ENCODE assay signal across 1 cellular context in the genomic region with DNA sequence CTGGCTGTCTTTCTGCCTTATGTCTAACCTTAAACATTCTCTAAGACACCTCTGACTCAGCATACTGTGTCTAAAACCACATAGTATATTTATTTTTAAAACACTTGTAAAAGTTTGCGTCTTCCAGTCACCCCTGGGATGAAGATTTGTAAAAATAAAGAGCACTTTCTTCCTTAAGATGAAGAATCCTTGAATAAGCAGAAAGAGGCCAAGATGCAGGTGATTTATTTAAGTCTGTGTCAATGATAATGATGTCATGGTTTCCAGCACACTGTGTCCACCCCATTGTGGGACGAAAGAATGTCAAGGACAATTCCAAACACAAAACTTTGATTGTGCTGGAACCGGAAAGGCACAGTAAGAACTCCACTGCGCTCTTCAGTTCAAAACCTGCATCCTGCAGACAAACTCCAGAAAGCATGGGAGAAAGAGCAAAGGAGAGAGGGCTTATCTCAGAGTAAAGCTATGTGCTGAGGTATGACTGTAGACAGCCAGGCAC.
A peak's percentile ranks its signal among the peaks of the same experiment; 100 is the strongest.
TF ChIP-seq lines count a peak whose summit lies in the region.

No MANE protein-coding gene starts in this region.

TF ChIP-seq in HepG2, 621 proteins besides CTCF, POLR2A, EP300 and RAD21 (continued from another document):
- TF ChIP-seq FOXA1 (IDR thresholded peaks at IDR 0.05), result no peak
- peak; percentile 30; the same call in 1 of the 2 replicates for TF ChIP-seq FOXA1 (CRISPR knock-in tag; IDR thresholded peaks at IDR 0.05)
- TF ChIP-seq ZNF335 (CRISPR knock-in tag; IDR thresholded peaks at IDR 0.05), result no peak
- no peak for TF ChIP-seq ZMYM4 (CRISPR knock-in tag; IDR thresholded peaks at IDR 0.05)
- TF ChIP-seq, protein P1, sequence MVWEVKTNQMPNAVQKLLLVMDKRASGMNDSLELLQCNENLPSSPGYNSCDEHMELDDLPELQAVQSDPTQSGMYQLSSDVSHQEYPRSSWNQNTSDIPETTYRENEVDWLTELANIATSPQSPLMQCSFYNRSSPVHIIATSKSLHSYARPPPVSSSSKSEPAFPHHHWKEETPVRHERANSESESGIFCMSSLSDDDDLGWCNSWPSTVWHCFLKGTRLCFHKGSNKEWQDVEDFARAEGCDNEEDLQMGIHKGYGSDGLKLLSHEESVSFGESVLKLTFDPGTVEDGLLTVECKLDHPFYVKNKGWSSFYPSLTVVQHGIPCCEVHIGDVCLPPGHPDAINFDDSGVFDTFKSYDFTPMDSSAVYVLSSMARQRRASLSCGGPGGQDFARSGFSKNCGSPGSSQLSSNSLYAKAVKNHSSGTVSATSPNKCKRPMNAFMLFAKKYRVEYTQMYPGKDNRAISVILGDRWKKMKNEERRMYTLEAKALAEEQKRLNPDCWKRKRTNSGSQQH (CRISPR knock-in tag; IDR thresholded peaks at IDR 0.05; ENCODE audit: low read depth), result no peak
- TF ChIP-seq ZKSCAN8 (CRISPR knock-in tag; IDR thresholded peaks at IDR 0.05; ENCODE audit: borderline replicate concordance), result no peak
- TF ChIP-seq ZNF337 (CRISPR knock-in tag; IDR thresholded peaks at IDR 0.05; ENCODE audit: borderline replicate concordance, low read depth), result no peak
- TF ChIP-seq ZNF549 (CRISPR knock-in tag; IDR thresholded peaks at IDR 0.05), result no peak
- TF ChIP-seq ELF3 (CRISPR knock-in tag; IDR thresholded peaks at IDR 0.05), result peak; percentile 53; the same call in 1 of the 2 replicates
- no peak for TF ChIP-seq RBM39 (IDR thresholded peaks at IDR 0.05; ENCODE audit: low read depth, low read length, poor library complexity, severe bottlenecking)
- TF ChIP-seq, protein P2, sequence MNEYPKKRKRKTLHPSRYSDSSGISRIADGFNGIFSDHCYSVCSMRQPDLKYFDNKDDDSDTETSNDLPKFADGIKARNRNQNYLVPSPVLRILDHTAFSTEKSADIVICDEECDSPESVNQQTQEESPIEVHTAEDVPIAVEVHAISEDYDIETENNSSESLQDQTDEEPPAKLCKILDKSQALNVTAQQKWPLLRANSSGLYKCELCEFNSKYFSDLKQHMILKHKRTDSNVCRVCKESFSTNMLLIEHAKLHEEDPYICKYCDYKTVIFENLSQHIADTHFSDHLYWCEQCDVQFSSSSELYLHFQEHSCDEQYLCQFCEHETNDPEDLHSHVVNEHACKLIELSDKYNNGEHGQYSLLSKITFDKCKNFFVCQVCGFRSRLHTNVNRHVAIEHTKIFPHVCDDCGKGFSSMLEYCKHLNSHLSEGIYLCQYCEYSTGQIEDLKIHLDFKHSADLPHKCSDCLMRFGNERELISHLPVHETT (CRISPR knock-in tag; conservative IDR thresholded peaks at IDR 0.05), result no peak
- TF ChIP-seq, protein P3, sequence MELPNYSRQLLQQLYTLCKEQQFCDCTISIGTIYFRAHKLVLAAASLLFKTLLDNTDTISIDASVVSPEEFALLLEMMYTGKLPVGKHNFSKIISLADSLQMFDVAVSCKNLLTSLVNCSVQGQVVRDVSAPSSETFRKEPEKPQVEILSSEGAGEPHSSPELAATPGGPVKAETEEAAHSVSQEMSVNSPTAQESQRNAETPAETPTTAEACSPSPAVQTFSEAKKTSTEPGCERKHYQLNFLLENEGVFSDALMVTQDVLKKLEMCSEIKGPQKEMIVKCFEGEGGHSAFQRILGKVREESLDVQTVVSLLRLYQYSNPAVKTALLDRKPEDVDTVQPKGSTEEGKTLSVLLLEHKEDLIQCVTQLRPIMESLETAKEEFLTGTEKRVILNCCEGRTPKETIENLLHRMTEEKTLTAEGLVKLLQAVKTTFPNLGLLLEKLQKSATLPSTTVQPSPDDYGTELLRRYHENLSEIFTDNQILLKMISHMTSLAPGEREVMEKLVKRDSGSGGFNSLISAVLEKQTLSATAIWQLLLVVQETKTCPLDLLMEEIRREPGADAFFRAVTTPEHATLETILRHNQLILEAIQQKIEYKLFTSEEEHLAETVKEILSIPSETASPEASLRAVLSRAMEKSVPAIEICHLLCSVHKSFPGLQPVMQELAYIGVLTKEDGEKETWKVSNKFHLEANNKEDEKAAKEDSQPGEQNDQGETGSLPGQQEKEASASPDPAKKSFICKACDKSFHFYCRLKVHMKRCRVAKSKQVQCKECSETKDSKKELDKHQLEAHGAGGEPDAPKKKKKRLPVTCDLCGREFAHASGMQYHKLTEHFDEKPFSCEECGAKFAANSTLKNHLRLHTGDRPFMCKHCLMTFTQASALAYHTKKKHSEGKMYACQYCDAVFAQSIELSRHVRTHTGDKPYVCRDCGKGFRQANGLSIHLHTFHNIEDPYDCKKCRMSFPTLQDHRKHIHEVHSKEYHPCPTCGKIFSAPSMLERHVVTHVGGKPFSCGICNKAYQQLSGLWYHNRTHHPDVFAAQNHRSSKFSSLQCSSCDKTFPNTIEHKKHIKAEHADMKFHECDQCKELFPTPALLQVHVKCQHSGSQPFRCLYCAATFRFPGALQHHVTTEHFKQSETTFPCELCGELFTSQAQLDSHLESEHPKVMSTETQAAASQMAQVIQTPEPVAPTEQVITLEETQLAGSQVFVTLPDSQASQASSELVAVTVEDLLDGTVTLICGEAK (IDR thresholded peaks at IDR 0.05), result no peak
- TF ChIP-seq, protein P3 (CRISPR knock-in tag; IDR thresholded peaks at IDR 0.05), result no peak
- no peak for TF ChIP-seq ZNF468 (CRISPR knock-in tag; IDR thresholded peaks at IDR 0.05)
- TF ChIP-seq, protein P4, sequence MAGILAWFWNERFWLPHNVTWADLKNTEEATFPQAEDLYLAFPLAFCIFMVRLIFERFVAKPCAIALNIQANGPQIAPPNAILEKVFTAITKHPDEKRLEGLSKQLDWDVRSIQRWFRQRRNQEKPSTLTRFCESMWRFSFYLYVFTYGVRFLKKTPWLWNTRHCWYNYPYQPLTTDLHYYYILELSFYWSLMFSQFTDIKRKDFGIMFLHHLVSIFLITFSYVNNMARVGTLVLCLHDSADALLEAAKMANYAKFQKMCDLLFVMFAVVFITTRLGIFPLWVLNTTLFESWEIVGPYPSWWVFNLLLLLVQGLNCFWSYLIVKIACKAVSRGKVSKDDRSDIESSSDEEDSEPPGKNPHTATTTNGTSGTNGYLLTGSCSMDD (CRISPR knock-in tag; IDR thresholded peaks at IDR 0.05), result no peak
- TF ChIP-seq NBN (conservative IDR thresholded peaks at IDR 0.05), result no peak
- TF ChIP-seq, protein P5, sequence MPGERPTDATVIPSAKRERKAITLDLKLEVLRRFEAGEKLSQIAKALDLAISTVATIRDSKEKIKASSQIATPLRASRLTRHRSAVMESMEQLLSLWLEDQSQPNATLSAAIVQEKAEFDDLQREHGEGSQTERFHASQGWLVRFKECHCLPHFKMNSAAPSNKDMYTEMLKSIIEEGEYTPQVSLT (CRISPR knock-in tag; IDR thresholded peaks at IDR 0.05; ENCODE audit: borderline replicate concordance, low read depth), result no peak
- no peak for TF ChIP-seq DNMT3B (CRISPR knock-in tag; conservative IDR thresholded peaks at IDR 0.05)
- TF ChIP-seq SOX6 (IDR thresholded peaks at IDR 0.05), result no peak
- peak; percentile 59 for TF ChIP-seq SOX6 (CRISPR knock-in tag; IDR thresholded peaks at IDR 0.05)
- TF ChIP-seq AKAP8 (CRISPR knock-in tag; IDR thresholded peaks at IDR 0.05), result no peak
- TF ChIP-seq ETV5 (CRISPR knock-in tag; IDR thresholded peaks at IDR 0.05; ENCODE audit: borderline replicate concordance), result peak; percentile 75; the same call in 1 of the 2 replicates
- TF ChIP-seq, protein P6, sequence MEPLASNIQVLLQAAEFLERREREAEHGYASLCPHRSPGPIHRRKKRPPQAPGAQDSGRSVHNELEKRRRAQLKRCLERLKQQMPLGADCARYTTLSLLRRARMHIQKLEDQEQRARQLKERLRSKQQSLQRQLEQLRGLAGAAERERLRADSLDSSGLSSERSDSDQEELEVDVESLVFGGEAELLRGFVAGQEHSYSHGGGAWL (CRISPR knock-in tag; IDR thresholded peaks at IDR 0.05), result no peak
- no peak for TF ChIP-seq SOX13 (IDR thresholded peaks at IDR 0.05)
- TF ChIP-seq SOX13 (CRISPR knock-in tag; conservative IDR thresholded peaks at IDR 0.05 in 1 of 2, IDR thresholded peaks at IDR 0.05 in 1 of 2), result peak in 1 of 2 experiments; percentile 85; a peak in 2 of 4 replicates
- peak; percentile 69; the same call in 1 of the 2 replicates for TF ChIP-seq HMG20A (CRISPR knock-in tag; IDR thresholded peaks at IDR 0.05; ENCODE audit: borderline replicate concordance)
- peak; percentile 49; the same call in 1 of the 2 replicates for TF ChIP-seq GATAD2A (CRISPR knock-in tag; IDR thresholded peaks at IDR 0.05)
- no peak for TF ChIP-seq ETV6 (CRISPR knock-in tag; conservative IDR thresholded peaks at IDR 0.05)
- peak; percentile 31; the same call in 1 of the 2 replicates for TF ChIP-seq ZNF331 (CRISPR knock-in tag; IDR thresholded peaks at IDR 0.05)
- no peak for TF ChIP-seq HIVEP1 (CRISPR knock-in tag; IDR thresholded peaks at IDR 0.05)
- no peak for TF ChIP-seq ATAD3A (CRISPR knock-in tag; IDR thresholded peaks at IDR 0.05)
- TF ChIP-seq, protein P7, sequence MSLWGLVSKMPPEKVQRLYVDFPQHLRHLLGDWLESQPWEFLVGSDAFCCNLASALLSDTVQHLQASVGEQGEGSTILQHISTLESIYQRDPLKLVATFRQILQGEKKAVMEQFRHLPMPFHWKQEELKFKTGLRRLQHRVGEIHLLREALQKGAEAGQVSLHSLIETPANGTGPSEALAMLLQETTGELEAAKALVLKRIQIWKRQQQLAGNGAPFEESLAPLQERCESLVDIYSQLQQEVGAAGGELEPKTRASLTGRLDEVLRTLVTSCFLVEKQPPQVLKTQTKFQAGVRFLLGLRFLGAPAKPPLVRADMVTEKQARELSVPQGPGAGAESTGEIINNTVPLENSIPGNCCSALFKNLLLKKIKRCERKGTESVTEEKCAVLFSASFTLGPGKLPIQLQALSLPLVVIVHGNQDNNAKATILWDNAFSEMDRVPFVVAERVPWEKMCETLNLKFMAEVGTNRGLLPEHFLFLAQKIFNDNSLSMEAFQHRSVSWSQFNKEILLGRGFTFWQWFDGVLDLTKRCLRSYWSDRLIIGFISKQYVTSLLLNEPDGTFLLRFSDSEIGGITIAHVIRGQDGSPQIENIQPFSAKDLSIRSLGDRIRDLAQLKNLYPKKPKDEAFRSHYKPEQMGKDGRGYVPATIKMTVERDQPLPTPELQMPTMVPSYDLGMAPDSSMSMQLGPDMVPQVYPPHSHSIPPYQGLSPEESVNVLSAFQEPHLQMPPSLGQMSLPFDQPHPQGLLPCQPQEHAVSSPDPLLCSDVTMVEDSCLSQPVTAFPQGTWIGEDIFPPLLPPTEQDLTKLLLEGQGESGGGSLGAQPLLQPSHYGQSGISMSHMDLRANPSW (CRISPR knock-in tag; IDR thresholded peaks at IDR 0.05; ENCODE audit: borderline replicate concordance), result no peak
- no peak for TF ChIP-seq BCL6 (CRISPR knock-in tag; IDR thresholded peaks at IDR 0.05)
- peak; percentile 80; the same call in 1 of the 2 replicates for TF ChIP-seq SOX5 (CRISPR knock-in tag; IDR thresholded peaks at IDR 0.05; ENCODE audit: borderline replicate concordance)
- TF ChIP-seq TARDBP (CRISPR knock-in tag; IDR thresholded peaks at IDR 0.05), result no peak
- TF ChIP-seq, protein P8, sequence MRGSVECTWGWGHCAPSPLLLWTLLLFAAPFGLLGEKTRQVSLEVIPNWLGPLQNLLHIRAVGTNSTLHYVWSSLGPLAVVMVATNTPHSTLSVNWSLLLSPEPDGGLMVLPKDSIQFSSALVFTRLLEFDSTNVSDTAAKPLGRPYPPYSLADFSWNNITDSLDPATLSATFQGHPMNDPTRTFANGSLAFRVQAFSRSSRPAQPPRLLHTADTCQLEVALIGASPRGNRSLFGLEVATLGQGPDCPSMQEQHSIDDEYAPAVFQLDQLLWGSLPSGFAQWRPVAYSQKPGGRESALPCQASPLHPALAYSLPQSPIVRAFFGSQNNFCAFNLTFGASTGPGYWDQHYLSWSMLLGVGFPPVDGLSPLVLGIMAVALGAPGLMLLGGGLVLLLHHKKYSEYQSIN (CRISPR knock-in tag; IDR thresholded peaks at IDR 0.05; ENCODE audit: borderline replicate concordance), result no peak
- 0 out of 2 replicates have a peak, but pooled peaks have one; percentile 16 for TF ChIP-seq IRF2 (CRISPR knock-in tag; IDR thresholded peaks at IDR 0.05)
- no peak for TF ChIP-seq ZNF510 (CRISPR knock-in tag; IDR thresholded peaks at IDR 0.05; ENCODE audit: low read depth)
- no peak for TF ChIP-seq IRX3 (CRISPR knock-in tag; IDR thresholded peaks at IDR 0.05; ENCODE audit: borderline replicate concordance, low read depth)
- TF ChIP-seq, protein P9, sequence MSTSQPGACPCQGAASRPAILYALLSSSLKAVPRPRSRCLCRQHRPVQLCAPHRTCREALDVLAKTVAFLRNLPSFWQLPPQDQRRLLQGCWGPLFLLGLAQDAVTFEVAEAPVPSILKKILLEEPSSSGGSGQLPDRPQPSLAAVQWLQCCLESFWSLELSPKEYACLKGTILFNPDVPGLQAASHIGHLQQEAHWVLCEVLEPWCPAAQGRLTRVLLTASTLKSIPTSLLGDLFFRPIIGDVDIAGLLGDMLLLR (CRISPR knock-in tag; IDR thresholded peaks at IDR 0.05), result no peak
- no peak for TF ChIP-seq REPIN1 (CRISPR knock-in tag; IDR thresholded peaks at IDR 0.05; ENCODE audit: borderline replicate concordance, low read depth)
